Comparison of ENCODE assay signal across 8 cellular contexts in genomic region chr9:125889524-125890473, GRCh38.
DNase-seq lines count a peak whose midpoint lies in the region; ATAC-seq, FAIRE-seq and TF ChIP-seq lines count a peak whose summit lies in the region.

No MANE protein-coding gene starts in this region.

- H4K20me1 ChIP-seq in OCI-LY3 (ENCODE audit: insufficient read depth, low read length): peaks cover 7% of the 10 kb centered on the region; the same call in 1 of the 2 replicates

- peak overlapping the region; percentile 98 for H3K4me2 ChIP-seq in OCI-LY3 (ENCODE audit: low read length)

- peak; percentile 24 to 41 (median 32) for DNase-seq in CD4-positive, alpha-beta memory T cell
- DNase-seq in H54 (ENCODE audit: insufficient read length, low spot score) (no peak), fibroblast of the aortic adventitia (ENCODE audit: low read depth) (peak; percentile 84), natural killer cell (peak; percentile 45), superior temporal gyrus (ENCODE audit: extremely low spot score) (peak; percentile 83)
- DNase-seq in activated effector memory CD4-positive, alpha-beta T cell treated with Interleukin-2 at 50 U/mL for 16 hours: peak; percentile 3

- peaks cover 5 to 12% of the 10 kb centered on the region in 2 donors for H3K27me3 Mint-ChIP-seq in CD4-positive, alpha-beta memory T cell
- H3K27me3 Mint-ChIP-seq in natural killer cell (ENCODE audit: low read depth in 2 of 2): peaks cover 4 to 8% of the 10 kb centered on the region in 2 donors

- intact Hi-C loops in CD4-positive, alpha-beta memory T cell (cut with micrococcal nuclease): loop anchor here (5.0 kb wide), 1 partner anchor 142 kb away; the partner anchor contains the start of gene PBX3
- intact Hi-C loops in natural killer cell (cut with micrococcal nuclease): no loop called here

- H3K9me3 ChIP-seq in CD4-positive, alpha-beta memory T cell (ENCODE audit: control insufficient read depth in 1 of 2, low read length in 2 of 2): no peaks in the 10 kb centered on the region
- no peaks in the 10 kb centered on the region for H3K9me3 ChIP-seq in OCI-LY3 (ENCODE audit: insufficient read depth, low read length)

- POLR2A ChIA-PET in CD4-positive, alpha-beta memory T cell (lab: Charles Lee; ENCODE audit: partially characterized antibody): no interaction called here

- H3K4me1 ChIP-seq in CD4-positive, alpha-beta memory T cell (ENCODE audit: insufficient read depth, low read length): peaks cover 7% of the 10 kb centered on the region
- peaks cover 5% of the 10 kb centered on the region; the same call in 1 of the 2 replicates for H3K4me1 ChIP-seq in OCI-LY3 (ENCODE audit: low read length)

- no peaks in the 10 kb centered on the region for H3K36me3 ChIP-seq in CD4-positive, alpha-beta memory T cell (ENCODE audit: insufficient read depth, low read length)
- H3K36me3 ChIP-seq in OCI-LY3 (replicated peaks; ENCODE audit: low read depth, low read length): no peaks in the 10 kb centered on the region

- TF ChIP-seq CTCF in OCI-LY3 (IDR thresholded peaks at IDR 0.05; ENCODE audit: low read depth, low read length): no peak
- TF ChIP-seq CTCF in fibroblast of the aortic adventitia (IDR thresholded peaks at IDR 0.05; ENCODE audit: insufficient read depth, low read length): no peak
- TF ChIP-seq CTCF in natural killer cell (IDR thresholded peaks at IDR 0.05): no peak

- H3K27me3 ChIP-seq in CD4-positive, alpha-beta memory T cell (ENCODE audit: insufficient read depth, low read length): peaks cover 20% of the 10 kb centered on the region
- peaks cover 38% of the 10 kb centered on the region for H3K27me3 ChIP-seq in OCI-LY3 (ENCODE audit: low read depth, low read length)

- peak overlapping the region; percentile 79 for H2AFZ ChIP-seq in OCI-LY3 (ENCODE audit: low read depth, low read length)

- CTCF ChIA-PET in CD4-positive, alpha-beta memory T cell (lab: Charles Lee; ENCODE audit: partially characterized antibody): no interaction called here

- peak; percentile 95 for FAIRE-seq in H54 (lab: Jason Lieb, UNC)

- peaks cover 5 to 10% (median 8%) of the 10 kb centered on the region in 4 donors for H3K4me1 Mint-ChIP-seq in CD4-positive, alpha-beta memory T cell
- peaks cover 10 to 11% of the 10 kb centered on the region in 2 donors for H3K4me1 Mint-ChIP-seq in natural killer cell

- H3K27ac ChIP-seq in CD4-positive, alpha-beta memory T cell (ENCODE audit: low read depth, low read length): no peak overlapping the region
- no peak overlapping the region for H3K27ac ChIP-seq in OCI-LY3 (ENCODE audit: low read length)

- no peaks in the 10 kb centered on the region for H3K36me3 Mint-ChIP-seq in CD4-positive, alpha-beta memory T cell
- no peaks in the 10 kb centered on the region for H3K36me3 Mint-ChIP-seq in natural killer cell

- peak overlapping the region in 1 of 2 donors; percentile 42 for H3K4me3 ChIP-seq in CD4-positive, alpha-beta memory T cell (ENCODE audit: low read length in 2 of 2)
- H3K4me3 ChIP-seq in OCI-LY3 (ENCODE audit: low read length) (peak overlapping the region; percentile 89), fibroblast of the aortic adventitia (ENCODE audit: low read depth, low read length) (peak overlapping the region; percentile 66)

- H3K27ac Mint-ChIP-seq in CD4-positive, alpha-beta memory T cell: peak overlapping the region in 3 of 7 donors; percentile 30 to 77 (median 39)
- peak overlapping the region in 1 of 2 donors; percentile 70 for H3K27ac Mint-ChIP-seq in natural killer cell

- H3K4me3 Mint-ChIP-seq in CD4-positive, alpha-beta memory T cell: peak overlapping the region; percentile 80 to 90 (median 84)
- H3K4me3 Mint-ChIP-seq in natural killer cell: peak overlapping the region; percentile 82

- H3K9me3 Mint-ChIP-seq in CD4-positive, alpha-beta memory T cell: peaks cover 0 to 4% (median 0%) of the 10 kb centered on the region in 8 donors
- H3K9me3 Mint-ChIP-seq in natural killer cell: no peaks in the 10 kb centered on the region

- no peaks in the 10 kb centered on the region for H3K79me2 ChIP-seq in OCI-LY3 (ENCODE audit: low read length)

- peak; percentile 86 to 94 (median 94) for ATAC-seq in natural killer cell
- no peak for ATAC-seq in HG02763 (IDR thresholded peaks at IDR 0.05; ENCODE audit: unreplicated experiment)

- no peak for TF ChIP-seq POLR2A in H54 (IDR thresholded peaks at IDR 0.05; ENCODE audit: low read depth, low read length)

- H3K9ac ChIP-seq in OCI-LY3 (ENCODE audit: low read length): peak overlapping the region; percentile 34
